1 cellular context compared by ENCODE assay signal in the genomic region with DNA sequence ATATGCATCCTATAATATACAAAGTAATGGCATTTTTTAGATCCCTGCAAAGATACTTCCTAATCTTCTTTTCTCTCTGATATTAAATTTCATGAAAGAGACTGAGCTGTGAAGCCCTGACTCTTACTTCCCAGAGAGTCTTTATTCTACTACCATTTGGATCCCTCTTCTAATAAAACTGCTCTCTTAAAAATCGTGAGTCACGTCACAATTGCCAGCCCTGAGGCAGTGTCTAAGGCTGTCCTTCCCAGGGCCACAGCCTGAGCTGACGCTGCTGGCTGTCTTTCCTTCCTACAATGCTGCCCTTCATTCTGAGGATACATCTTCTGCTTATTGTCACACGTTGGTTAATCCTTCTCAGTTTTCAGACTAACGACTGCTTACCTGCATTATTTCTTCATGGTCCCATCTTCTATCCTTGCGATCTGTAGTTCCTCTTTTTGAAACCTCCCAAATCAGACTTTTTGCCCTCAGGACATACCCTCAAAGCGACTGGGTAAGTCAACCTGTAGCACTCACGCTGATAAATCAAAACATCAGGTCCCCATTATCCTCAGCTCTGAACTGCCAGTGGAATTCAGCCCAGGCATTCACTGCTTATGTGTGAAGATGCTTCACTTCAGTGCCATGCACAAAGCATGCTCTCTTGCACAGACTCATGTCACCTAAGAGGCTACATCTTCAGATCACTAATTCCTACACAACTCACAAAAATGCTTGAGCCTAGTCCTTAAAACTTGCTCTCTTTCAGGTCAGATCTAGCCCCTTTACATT.
TF ChIP-seq lines count a peak whose summit lies in the region.

No MANE protein-coding gene starts in this region.

TF ChIP-seq in HEK293, 187 proteins besides CTCF, POLR2A, EP300 and RAD21 (continued from another document):
- TF ChIP-seq TRIM28 (IDR thresholded peaks at IDR 0.05; ENCODE audit: borderline replicate concordance, low read length) (0 out of 2 replicates have a peak, but pooled peaks have one; percentile 3), ZEB2 (tag by site-specific recombination; IDR thresholded peaks at IDR 0.05) (no peak), ZNF416 (tag by site-specific recombination; IDR thresholded peaks at IDR 0.05) (no peak), ZNF133 (tag by site-specific recombination; IDR thresholded peaks at IDR 0.05) (no peak), ZNF202 (tag by site-specific recombination; IDR thresholded peaks at IDR 0.05; ENCODE audit: borderline replicate concordance) (no peak), MZF1 (tag by site-specific recombination; IDR thresholded peaks at IDR 0.05; ENCODE audit: borderline replicate concordance) (peak; percentile 20; the same call in 1 of the 2 replicates), ZNF629 (tag by site-specific recombination; IDR thresholded peaks at IDR 0.05) (no peak), ZNF843 (tag by site-specific recombination; IDR thresholded peaks at IDR 0.05) (0 out of 2 replicates have a peak, but pooled peaks have one; percentile 5), ZNF433 (tag by site-specific recombination; IDR thresholded peaks at IDR 0.05; ENCODE audit: low read depth) (no peak), ZNF521 (tag by site-specific recombination; IDR thresholded peaks at IDR 0.05) (no peak), ZNF747 (tag by site-specific recombination; IDR thresholded peaks at IDR 0.05) (no peak), ZIC2 (tag by site-specific recombination; IDR thresholded peaks at IDR 0.05) (no peak), ZNF23 (tag by site-specific recombination; IDR thresholded peaks at IDR 0.05; ENCODE audit: borderline replicate concordance) (no peak), ZNF544 (tag by site-specific recombination; IDR thresholded peaks at IDR 0.05) (no peak), GLIS1 (tag by site-specific recombination; IDR thresholded peaks at IDR 0.05) (no peak), PRDM1 (tag by site-specific recombination; IDR thresholded peaks at IDR 0.05) (no peak), FEZF1 (tag by site-specific recombination; IDR thresholded peaks at IDR 0.05) (peak; percentile 86), SALL2 (tag by site-specific recombination; IDR thresholded peaks at IDR 0.05; ENCODE audit: borderline replicate concordance) (no peak), ZNF214 (tag by site-specific recombination; IDR thresholded peaks at IDR 0.05; ENCODE audit: borderline replicate concordance) (no peak)
- TF ChIP-seq, protein P1, sequence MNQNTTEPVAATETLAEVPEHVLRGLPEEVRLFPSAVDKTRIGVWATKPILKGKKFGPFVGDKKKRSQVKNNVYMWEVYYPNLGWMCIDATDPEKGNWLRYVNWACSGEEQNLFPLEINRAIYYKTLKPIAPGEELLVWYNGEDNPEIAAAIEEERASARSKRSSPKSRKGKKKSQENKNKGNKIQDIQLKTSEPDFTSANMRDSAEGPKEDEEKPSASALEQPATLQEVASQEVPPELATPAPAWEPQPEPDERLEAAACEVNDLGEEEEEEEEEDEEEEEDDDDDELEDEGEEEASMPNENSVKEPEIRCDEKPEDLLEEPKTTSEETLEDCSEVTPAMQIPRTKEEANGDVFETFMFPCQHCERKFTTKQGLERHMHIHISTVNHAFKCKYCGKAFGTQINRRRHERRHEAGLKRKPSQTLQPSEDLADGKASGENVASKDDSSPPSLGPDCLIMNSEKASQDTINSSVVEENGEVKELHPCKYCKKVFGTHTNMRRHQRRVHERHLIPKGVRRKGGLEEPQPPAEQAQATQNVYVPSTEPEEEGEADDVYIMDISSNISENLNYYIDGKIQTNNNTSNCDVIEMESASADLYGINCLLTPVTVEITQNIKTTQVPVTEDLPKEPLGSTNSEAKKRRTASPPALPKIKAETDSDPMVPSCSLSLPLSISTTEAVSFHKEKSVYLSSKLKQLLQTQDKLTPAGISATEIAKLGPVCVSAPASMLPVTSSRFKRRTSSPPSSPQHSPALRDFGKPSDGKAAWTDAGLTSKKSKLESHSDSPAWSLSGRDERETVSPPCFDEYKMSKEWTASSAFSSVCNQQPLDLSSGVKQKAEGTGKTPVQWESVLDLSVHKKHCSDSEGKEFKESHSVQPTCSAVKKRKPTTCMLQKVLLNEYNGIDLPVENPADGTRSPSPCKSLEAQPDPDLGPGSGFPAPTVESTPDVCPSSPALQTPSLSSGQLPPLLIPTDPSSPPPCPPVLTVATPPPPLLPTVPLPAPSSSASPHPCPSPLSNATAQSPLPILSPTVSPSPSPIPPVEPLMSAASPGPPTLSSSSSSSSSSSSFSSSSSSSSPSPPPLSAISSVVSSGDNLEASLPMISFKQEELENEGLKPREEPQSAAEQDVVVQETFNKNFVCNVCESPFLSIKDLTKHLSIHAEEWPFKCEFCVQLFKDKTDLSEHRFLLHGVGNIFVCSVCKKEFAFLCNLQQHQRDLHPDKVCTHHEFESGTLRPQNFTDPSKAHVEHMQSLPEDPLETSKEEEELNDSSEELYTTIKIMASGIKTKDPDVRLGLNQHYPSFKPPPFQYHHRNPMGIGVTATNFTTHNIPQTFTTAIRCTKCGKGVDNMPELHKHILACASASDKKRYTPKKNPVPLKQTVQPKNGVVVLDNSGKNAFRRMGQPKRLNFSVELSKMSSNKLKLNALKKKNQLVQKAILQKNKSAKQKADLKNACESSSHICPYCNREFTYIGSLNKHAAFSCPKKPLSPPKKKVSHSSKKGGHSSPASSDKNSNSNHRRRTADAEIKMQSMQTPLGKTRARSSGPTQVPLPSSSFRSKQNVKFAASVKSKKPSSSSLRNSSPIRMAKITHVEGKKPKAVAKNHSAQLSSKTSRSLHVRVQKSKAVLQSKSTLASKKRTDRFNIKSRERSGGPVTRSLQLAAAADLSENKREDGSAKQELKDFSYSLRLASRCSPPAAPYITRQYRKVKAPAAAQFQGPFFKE (tag by site-specific recombination; IDR thresholded peaks at IDR 0.05; ENCODE audit: borderline replicate concordance), result no peak
- TF ChIP-seq, protein P2, sequence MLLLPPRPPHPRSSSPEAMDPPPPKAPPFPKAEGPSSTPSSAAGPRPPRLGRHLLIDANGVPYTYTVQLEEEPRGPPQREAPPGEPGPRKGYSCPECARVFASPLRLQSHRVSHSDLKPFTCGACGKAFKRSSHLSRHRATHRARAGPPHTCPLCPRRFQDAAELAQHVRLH (tag by site-specific recombination; IDR thresholded peaks at IDR 0.05), result no peak
